In genomic region chr10:102151774-102152544, GRCh38 we compare ENCODE assay signal across 8 cellular contexts. TPM values are rescaled to one million over a fixed set of nuclear protein-coding genes. Genes with fewer than 3 reads are reported as not detected.
DNase-seq lines count a peak whose midpoint lies in the region; ATAC-seq and TF ChIP-seq lines count a peak whose summit lies in the region.

NOLC1 (plus strand) TSS chr10:102152389; CDS start chr10:102152411, 22 bp downstream.

- H3F3A ChIP-seq in PC-9 (ENCODE audit: insufficient read depth, low read depth): peaks cover 44% of the 10 kb centered on the region

- H3K4me3 ChIP-seq in Jurkat, Clone E6-1 (ENCODE audit: low read length): peak within 1 kb of the TSS; percentile 99
- H3K4me3 ChIP-seq in PC-9 (peak within 1 kb of the TSS; percentile 76), mucosa of descending colon (peak within 1 kb of the TSS; percentile 64)

- no peaks in the 10 kb centered on the region for H3K9me3 ChIP-seq in PC-9 (ENCODE audit: insufficient read depth, low read depth)
- no peaks in the 10 kb centered on the region for H3K9me3 ChIP-seq in mucosa of descending colon

- H2AFZ ChIP-seq in PC-9: 0 out of 2 replicates have a peak within 1 kb of the TSS, but pooled peaks have one; percentile 15

- CTCF ChIA-PET in PC-9 (lab: Charles Lee): no interaction called here

- BruUV-seq in PC-9 (replicated peaks; lab: Mats Ljungman, UMichigan): no TSS peak

- H3K27ac ChIP-seq in PC-9: peak within 1 kb of the TSS; percentile 98
- H3K27ac ChIP-seq in epithelial cell of prostate: peak within 1 kb of the TSS; percentile 94

- peaks cover 32% of the 10 kb centered on the region for H3K4me1 ChIP-seq in PC-9 (replicated peaks; ENCODE audit: insufficient read depth)
- peaks cover 20% of the 10 kb centered on the region for H3K4me1 ChIP-seq in mucosa of descending colon (ENCODE audit: low read depth)

- intact Hi-C loops in PC-9 (cut with micrococcal nuclease; ENCODE audit: unreplicated experiment): loop anchor here (1.0 to 10.0 kb wide), 3 partner anchors 20 to 353 kb away; partner anchors contain the start of genes ACTR1A and SUFU
- intact Hi-C loops in mucosa of descending colon (cut with DNase I, micrococcal nuclease): no loop called here

- H3K27me3 ChIP-seq in PC-9 (ENCODE audit: insufficient read depth, low read depth): no peaks in the 10 kb centered on the region

- POLR2A ChIA-PET in PC-9 (lab: Charles Lee; ENCODE audit: unreplicated experiment): interaction anchor here (0.5 to 0.7 kb wide), 3 partner anchors 49 to 348 kb away, joined by 3 to 4 read pairs (median 3); no protein-coding TSS in a partner anchor

- H3K79me2 ChIP-seq in PC-9 (ENCODE audit: low read depth): peaks cover 47% of the 10 kb centered on the region

- DNase-seq in DMS153 (lab: John Stamatoyannopoulos, UW) (peak; percentile 98), PC-9 (peak; percentile 92 to 95), epithelial cell of prostate (ENCODE audit: low read depth, low spot score) (peak; percentile 88), mucosa of descending colon (peak; percentile 99 to 100 (median 100))
- peak; percentile 99 for DNase-seq in Jurkat, Clone E6-1 (ENCODE audit: low read depth, low spot score)
- DNase-seq in activated T-cell treated with anti-CD3 and anti-CD28 coated beads, Interleukin-2, amount 50 U/mL, for 1 hour: peak; percentile 100
- DNase-seq in stimulated activated CD8-positive, alpha-beta memory T cell treated with anti-CD3 and anti-CD28 coated beads, Interleukin-4, amount 100 ng/mL, for 24 hours (ENCODE audit: low read depth): peak; percentile 100

- H3K9me2 ChIP-seq in PC-9 (ENCODE audit: insufficient read depth): no peaks in the 10 kb centered on the region

- peaks cover 25% of the 10 kb centered on the region for H4K20me1 ChIP-seq in PC-9 (ENCODE audit: insufficient read depth)

- peak; percentile 86 for ATAC-seq in GM21619 (IDR thresholded peaks at IDR 0.05; ENCODE audit: unreplicated experiment)
- peak; percentile 98 for ATAC-seq in mucosa of descending colon

- peak within 1 kb of the TSS; percentile 98 for H3K4me2 ChIP-seq in PC-9

- TF ChIP-seq CTCF in PC-9 (conservative IDR thresholded peaks at IDR 0.05) (no peak), mucosa of descending colon (IDR thresholded peaks at IDR 0.05) (no peak)

- H3K36me3 ChIP-seq in PC-9 (ENCODE audit: low read depth) (peaks cover 6% of the 10 kb centered on the region), mucosa of descending colon (ENCODE audit: low read depth) (peaks cover 4% of the 10 kb centered on the region)

RNA-seq across cellular contexts. Expression of gene NOLC1, which starts in this region (rescaled TPM):
- 187 TPM for polyA plus RNA-seq in Jurkat, Clone E6-1 (2012; ENCODE audit: insufficient read depth, insufficient read length)
- total RNA-seq in PC-9 (2021): 58.3 and 59.5 TPM in 2 replicates
- total RNA-seq in mucosa of descending colon: 10 to 100 TPM; 33.2 to 44.3 (median 40.1) TPM

Comparison
In these comparisons a context has a peak if more than half of its experiments do, and no peak if none do; other contexts are left out.
1. Peak in every context shown above with its lines: DNase-seq, ATAC-seq, H3K4me3 ChIP-seq and H3K27ac ChIP-seq.